Comparison of ENCODE assay signal across 12 cellular contexts in genomic region chr9:95070549-95071021, GRCh38.
DNase-seq lines count a peak whose midpoint lies in the region; ATAC-seq, FAIRE-seq and TF ChIP-seq lines count a peak whose summit lies in the region.
"Had no signal": no experiment of that assay in that cellular context is flagged by ENCODE, and none has a peak within 500 bp of the region (broad histone marks: within the 10 kb centered on the region; RNA-seq: fewer than 3 reads in every experiment).

No MANE protein-coding gene starts in this region.

- TF ChIP-seq EP300 in HepG2 (IDR thresholded peaks at IDR 0.05; ENCODE audit: low read depth in 2 of 2, low read length in 2 of 2) (peak in 1 of 2 experiments; percentile 72; a peak in 2 of 4 replicates), HepG2 (CRISPR knock-in tag; IDR thresholded peaks at IDR 0.05; ENCODE audit: borderline replicate concordance) (no peak)

- WGBS in HepG2 (ENCODE audit: low lambda C conversion rate), result 45% methylated on average over 7 of the region's 8 CpGs

- CTCF ChIA-PET in HCT116 (lab: Charles Lee), result interaction anchor here (1.2 to 1.5 kb wide), 2 partner anchors 287 to 389 kb away, joined by 3 read pairs; no protein-coding TSS in a partner anchor
- CTCF ChIA-PET in HepG2 (lab: Yijun Ruan, JAX; ENCODE audit: low intra/inter-chr PET ratio, low total read pairs), result no interaction called here

- H3K27ac ChIP-seq in HCT116 (ENCODE audit: low read depth, low read length) (no peak overlapping the region), dorsolateral prefrontal cortex (peak overlapping the region in 55 of 59 donors; percentile 20 to 100 (median 95)), HepG2 (ENCODE audit: extremely low read length, insufficient read depth, low read length) (peak overlapping the region; percentile 59), substantia nigra (ENCODE audit: low read depth, low read length, poor library complexity, severe bottlenecking) (peak overlapping the region; percentile 63)

- H3K36me3 ChIP-seq in HCT116 (ENCODE audit: control insufficient read depth in 1 of 2, insufficient read depth in 2 of 2, low read length in 2 of 2) (no peaks in the 10 kb centered on the region), HepG2 (replicated peaks in 1 of 2; ENCODE audit: control insufficient read depth in 1 of 2, insufficient read depth in 2 of 2, low read length in 2 of 2) (peaks cover 31 to 66% of the 10 kb centered on the region in 2 experiments)

- ATAC-seq in HCT116 (no peak), HepG2 (peak; percentile 98), GM21786 (IDR thresholded peaks at IDR 0.05; ENCODE audit: unreplicated experiment) (no peak)
- ATAC-seq: esophagus mucosa had no signal

- H3K4me1 ChIP-seq in HCT116 (ENCODE audit: control insufficient read depth in 1 of 2, insufficient read depth in 2 of 2, low read length in 2 of 2), result no peaks in the 10 kb centered on the region
- peaks cover 54% of the 10 kb centered on the region for H3K4me1 ChIP-seq in HepG2 (ENCODE audit: insufficient read depth, low read length)

- H3K9me3 ChIP-seq in HCT116 (ENCODE audit: control insufficient read depth in 1 of 2, insufficient read depth in 1 of 2, low read depth in 1 of 2, low read length in 2 of 2), result no peaks in the 10 kb centered on the region
- no peaks in the 10 kb centered on the region for H3K9me3 ChIP-seq in HepG2 (ENCODE audit: low read length)

- BruUV-seq in HCT116 (replicated peaks; lab: Mats Ljungman, UMichigan) (no TSS peak), HepG2 (replicated peaks; lab: Mats Ljungman, UMichigan) (no TSS peak)

- intact Hi-C loops in HCT116 (cut with micrococcal nuclease) (no loop called here), dorsolateral prefrontal cortex (cut with DNase I) (loop anchor here in 1 of 2 donors (5.0 kb wide), 1 partner anchor 43 kb away; no protein-coding TSS in a partner anchor), HepG2 (cut with micrococcal nuclease; ENCODE audit: unreplicated experiment) (no loop called here)

- DNase-seq in HCT116 (ENCODE audit: low read depth, low spot score), result no peak
- DNase-seq in dorsolateral prefrontal cortex, result no peak
- DNase-seq in HepG2 (ENCODE audit: low spot score), result peak; percentile 82
- peak in 1 of 49 donors; percentile 50 for DNase-seq in substantia nigra (lab: John Stamatoyannopoulos, UW)
- no peak for DNase-seq in iPS-NIHi7 (ENCODE audit: extremely low spot score)
- DNase-seq in NCI-H1105 (lab: John Stamatoyannopoulos, UW), result no peak
- no peak for DNase-seq in D721Med (ENCODE audit: insufficient read length, low spot score)
- DNase-seq: activated naive CD4-positive, alpha-beta T cell treated with anti-CD3 and anti-CD28 coated beads, Interleukin-2, amount 10 ng/mL, durations not matched to agents 7 days and 5 days; cerebellar nuclear complex; GOT3 had no signal

- H3K4me2 ChIP-seq in HCT116 (ENCODE audit: low read length), result no peak overlapping the region
- H3K4me2 ChIP-seq in HepG2 (ENCODE audit: low read depth, low read length), result no peak overlapping the region

- TF ChIP-seq CTCF in HCT116 (IDR thresholded peaks at IDR 0.05 in 2 of 3, conservative IDR thresholded peaks at IDR 0.05 in 1 of 3; ENCODE audit: borderline replicate concordance in 1 of 3, insufficient read depth in 1 of 3, low read depth in 2 of 3, low read length in 2 of 3), result no peak
- peak in 33 of 56 donors; percentile 8 to 55 (median 30) for TF ChIP-seq CTCF in dorsolateral prefrontal cortex (IDR thresholded peaks at IDR 0.05 in 54 of 56, conservative IDR thresholded peaks at IDR 0.05 in 2 of 56; ENCODE audit: low read depth in 1 of 56, partially characterized antibody in 56 of 56)
- TF ChIP-seq CTCF in HepG2 (CRISPR knock-in tag; IDR thresholded peaks at IDR 0.05), result peak; percentile 61
- TF ChIP-seq CTCF in D721Med (IDR thresholded peaks at IDR 0.05; ENCODE audit: insufficient read depth, missing control alignments), result no peak

- peak; percentile 21; the same call in 1 of the 2 replicates for TF ChIP-seq RAD21 in HCT116 (IDR thresholded peaks at IDR 0.05; ENCODE audit: low read depth)
- peak; percentile 80 for TF ChIP-seq RAD21 in HepG2 (CRISPR knock-in tag; IDR thresholded peaks at IDR 0.05)

- H2AFZ ChIP-seq in HCT116 (ENCODE audit: low read depth, low read length, poor library complexity, severe bottlenecking) (no peak overlapping the region), HepG2 (ENCODE audit: low read length) (no peak overlapping the region)

- FAIRE-seq in HepG2 (lab: Jason Lieb, UNC) (peak; percentile 96), D721Med (lab: Jason Lieb, UNC) (no peak)

- no peak for TF ChIP-seq POLR2A in HCT116 (IDR thresholded peaks at IDR 0.05; ENCODE audit: borderline replicate concordance, extremely low read depth, insufficient read depth, insufficient read length)
- TF ChIP-seq POLR2A in HepG2 (IDR thresholded peaks at IDR 0.05; ENCODE audit: insufficient read depth in 1 of 2, low read depth in 2 of 2, low read length in 2 of 2), result no peak

- H3K79me2 ChIP-seq in HCT116 (ENCODE audit: insufficient read depth, low read length) (0 out of 2 replicates have a peak, but pooled peaks cover 4% of the 10 kb centered on the region), HepG2 (ENCODE audit: insufficient read depth, low read length) (peaks cover 97% of the 10 kb centered on the region)

- RAD21 ChIA-PET in HCT116 (lab: Charles Lee; ENCODE audit: low non-redundant PET in 1 of 2, low total read pairs in 2 of 2, uncharacterized antibody in 2 of 2, unreplicated experiment in 2 of 2), result no interaction called here

- H4K20me1 ChIP-seq in HCT116 (ENCODE audit: insufficient read depth) (0 out of 2 replicates have a peak, but pooled peaks cover 4% of the 10 kb centered on the region), HepG2 (ENCODE audit: insufficient read depth, low read length) (peaks cover 24% of the 10 kb centered on the region)

- in situ Hi-C loops in HepG2 (cut with HindIII; ENCODE audit: extremely low pct_ligation_motif_present, low pct_unique_long_range_greater_than_20kb), result no loop called here

- H3K9ac ChIP-seq in HCT116 (ENCODE audit: low read length), result no peak overlapping the region
- no peak overlapping the region for H3K9ac ChIP-seq in HepG2 (ENCODE audit: insufficient read depth, low read depth, low read length)

- POLR2A ChIA-PET in HCT116 (lab: Charles Lee), result no interaction called here
- POLR2A ChIA-PET in HepG2 (lab: Yijun Ruan, JAX), result interaction anchor here (0.7 to 2.1 kb wide), 11 partner anchors 9 to 285 kb away, joined by 3 to 21 read pairs (median 3); no protein-coding TSS in a partner anchor

- H3K4me3 ChIP-seq in HCT116 (replicated peaks in 1 of 2; ENCODE audit: low read depth in 1 of 2, low read length in 2 of 2), result no peak overlapping the region
- peak overlapping the region in 1 of 59 donors; percentile 4 for H3K4me3 ChIP-seq in dorsolateral prefrontal cortex
- H3K4me3 ChIP-seq in HepG2 (replicated peaks in 1 of 3; ENCODE audit: insufficient read depth in 1 of 3, low read depth in 2 of 3, low read length in 3 of 3), result no peak overlapping the region

- H3K27me3 ChIP-seq in HCT116 (ENCODE audit: insufficient read depth, low read length) (no peaks in the 10 kb centered on the region), dorsolateral prefrontal cortex (no peaks in the 10 kb centered on the region), HepG2 (ENCODE audit: control insufficient read depth in 1 of 2, insufficient read depth in 2 of 2, low read length in 2 of 2) (no peaks in the 10 kb centered on the region)

- no peaks in the 10 kb centered on the region for H3K9me2 ChIP-seq in HCT116 (ENCODE audit: insufficient read depth)

TF ChIP-seq in HCT116, 20 proteins besides CTCF, POLR2A, EP300 and RAD21 (continues in another document):
- TF ChIP-seq ZBTB33 (IDR thresholded peaks at IDR 0.05; ENCODE audit: extremely low read depth, insufficient replicate concordance, low read length), result no peak
- no peak for TF ChIP-seq SP1 (IDR thresholded peaks at IDR 0.05; ENCODE audit: low read depth)
- no peak for TF ChIP-seq SIN3A (IDR thresholded peaks at IDR 0.05; ENCODE audit: low read depth)
- no peak for TF ChIP-seq TCF7L2 (IDR thresholded peaks at IDR 0.05; ENCODE audit: borderline replicate concordance, extremely low read depth, insufficient read depth, insufficient read length)
- TF ChIP-seq FOSL1 (IDR thresholded peaks at IDR 0.05; ENCODE audit: low read depth), result no peak

TF ChIP-seq in HepG2, 621 proteins besides CTCF, POLR2A, EP300 and RAD21 (continues in another document):
- no peak for TF ChIP-seq EZH2 (conservative IDR thresholded peaks at IDR 0.05; ENCODE audit: low read depth, low read length)
- TF ChIP-seq ZNF788 (CRISPR knock-in tag; IDR thresholded peaks at IDR 0.05; ENCODE audit: borderline replicate concordance), result peak; percentile 43; the same call in 1 of the 2 replicates
- TF ChIP-seq SYNCRIP (IDR thresholded peaks at IDR 0.05; ENCODE audit: insufficient read depth, low read depth, low read length), result no peak
- TF ChIP-seq SOX5 (CRISPR knock-in tag; IDR thresholded peaks at IDR 0.05; ENCODE audit: borderline replicate concordance), result peak; percentile 30; the same call in 1 of the 2 replicates
- no peak for TF ChIP-seq POLR2AphosphoS2 (IDR thresholded peaks at IDR 0.05; ENCODE audit: low read depth, low read length)
- no peak for TF ChIP-seq TFAP4 (IDR thresholded peaks at IDR 0.05; ENCODE audit: borderline replicate concordance, low read depth)
- no peak for TF ChIP-seq SOX13 (IDR thresholded peaks at IDR 0.05)
- TF ChIP-seq SOX13 (CRISPR knock-in tag; conservative IDR thresholded peaks at IDR 0.05 in 1 of 2, IDR thresholded peaks at IDR 0.05 in 1 of 2), result 0 out of 4 replicates have a peak, but pooled peaks of 1 of the 2 experiments have one; percentile 9
- TF ChIP-seq KLF13 (CRISPR knock-in tag; IDR thresholded peaks at IDR 0.05), result no peak
- no peak for TF ChIP-seq TFDP1 (CRISPR knock-in tag; IDR thresholded peaks at IDR 0.05; ENCODE audit: borderline replicate concordance)
- no peak for TF ChIP-seq ZBTB8A (CRISPR knock-in tag; IDR thresholded peaks at IDR 0.05; ENCODE audit: borderline replicate concordance, low read depth)
- no peak for TF ChIP-seq ZNF446 (CRISPR knock-in tag; IDR thresholded peaks at IDR 0.05)

Comparison
In these comparisons a context has a peak if more than half of its experiments do, and no peak if none do; other contexts are left out.
1. CTCF ChIP-seq: peak in dorsolateral prefrontal cortex (33 of 56) and HepG2 (single experiment); none in HCT116 (0 of 3) and D721Med (single experiment).
2. Of the 20 proteins assayed by ChIP-seq in both HepG2 and HCT116: peak only in HepG2: CEBPB, CTCF, ZBTB33 and ZFX; only in HCT116: none; in both: RAD21; in neither: 15.